28 cellular contexts compared by ENCODE assay signal in the genomic region with DNA sequence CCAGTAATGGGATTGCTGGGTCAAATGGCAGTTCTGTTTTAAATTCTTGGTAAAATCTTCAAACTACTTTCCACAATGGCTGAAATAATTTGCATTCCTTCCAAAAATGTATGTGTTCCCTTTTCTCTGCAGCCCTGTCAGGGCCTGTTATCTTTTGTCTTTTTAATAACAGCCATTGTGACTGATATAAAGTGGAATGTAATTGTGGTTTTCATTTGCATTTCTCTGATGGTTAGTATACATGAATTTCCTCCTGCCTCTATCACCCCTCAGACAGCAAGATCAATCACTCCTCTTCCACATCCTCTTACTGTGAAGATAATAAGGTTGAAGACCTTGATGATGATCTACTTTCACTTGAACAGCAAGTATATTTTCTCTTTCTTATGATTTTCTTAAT.
DNase-seq lines count a peak whose midpoint lies in the region; ATAC-seq and TF ChIP-seq lines count a peak whose summit lies in the region.
"Had no signal": no experiment of that assay in that cellular context is flagged by ENCODE, and none has a peak within 500 bp of the region (broad histone marks: within the 10 kb centered on the region; RNA-seq: fewer than 3 reads in every experiment).

No MANE protein-coding gene starts in this region.

- H3K36me3 ChIP-seq in A673 (ENCODE audit: insufficient read depth, low read length, poor library complexity, severe bottlenecking) (no peaks in the 10 kb centered on the region), HUES64 (ENCODE audit: insufficient read depth, low read length) (no peaks in the 10 kb centered on the region), OCI-LY7 (ENCODE audit: insufficient read depth, low read length) (no peaks in the 10 kb centered on the region)
- H3K36me3 ChIP-seq: left lung, SJSA1, spleen had no signal

- H3K4me3 ChIP-seq in A673 (ENCODE audit: low read depth, low read length, poor library complexity, severe bottlenecking) = no peak overlapping the region
- H3K4me3 ChIP-seq in HUES64 (ENCODE audit: low read length) = no peak overlapping the region
- H3K4me3 ChIP-seq in OCI-LY7 (ENCODE audit: low read depth, low read length, poor library complexity, severe bottlenecking) = no peak overlapping the region
- H3K4me3 ChIP-seq: A549, dorsolateral prefrontal cortex, GM12878, left lung, mucosa of descending colon, SJSA1, spleen had no signal

- no peak overlapping the region for H2AFZ ChIP-seq in OCI-LY7 (ENCODE audit: low read length)

- no peaks in the 10 kb centered on the region for H3K9me3 ChIP-seq in A673 (ENCODE audit: low read depth, low read length, poor library complexity, severe bottlenecking)
- no peaks in the 10 kb centered on the region for H3K9me3 ChIP-seq in HUES64 (ENCODE audit: insufficient read depth, low read depth, low read length)
- H3K9me3 ChIP-seq in OCI-LY7 (ENCODE audit: low read length) = no peaks in the 10 kb centered on the region
- H3K9me3 ChIP-seq: A549, left lung, mucosa of descending colon, SJSA1 had no signal

- peaks cover 28% of the 10 kb centered on the region for H3K4me1 Mint-ChIP-seq in WTC11

- H3K27ac ChIP-seq in A673 (ENCODE audit: low read depth, low read length, poor library complexity, severe bottlenecking) (no peak overlapping the region), HUES64 (ENCODE audit: low read depth, low read length) (peak overlapping the region; percentile 60; the same call in 1 of the 2 replicates), foreskin keratinocyte (no peak overlapping the region), OCI-LY7 (ENCODE audit: low read depth, low read length, poor library complexity, severe bottlenecking) (no peak overlapping the region)
- H3K27ac ChIP-seq: A549, dorsolateral prefrontal cortex, left lung, SJSA1, spleen had no signal

- no peaks in the 10 kb centered on the region for H3K79me2 ChIP-seq in OCI-LY7 (ENCODE audit: insufficient read depth, low read depth, low read length)

- H3K27ac Mint-ChIP-seq in WTC11 = peak overlapping the region; percentile 61; the same call in 1 of the 2 replicates
- H3K27ac Mint-ChIP-seq: activated naive CD4-positive, alpha-beta T cell treated with anti-CD3 and anti-CD28 coated beads, Interleukin-2, amount 50 U/mL, for 72 hours; T-helper 2 cell treated with Interferon-gamma antibody and Interleukin-4, amounts not matched to agents 5 μg/mL and 100 μg/mL, for 36 hours had no signal

- peak; percentile 32 for DNase-seq in A673 (ENCODE audit: low spot score)
- DNase-seq in WTC11 (ENCODE audit: low spot score) = no peak
- DNase-seq in foreskin keratinocyte = peak; percentile 71 to 87
- no peak for DNase-seq in OCI-LY7 (ENCODE audit: low spot score)
- DNase-seq: activated CD8-positive, alpha-beta memory T cell treated with anti-CD3 and anti-CD28 coated beads for 24 hours; C1 segment of cervical spinal cord; dorsolateral prefrontal cortex; erythroblast; GF-D8; KG1; left lung; mucosa of descending colon; NCI-H1048; NCI-H2081 treated with DMSO at 0.1 percent for 48 hours; NCI-H510A; spleen; stimulated activated CD8-positive, alpha-beta memory T cell treated with anti-CD3 and anti-CD28 coated beads, Interleukin-4, amount 100 ng/mL, for 48 hours had no signal

- CTCF ChIA-PET in A673 (lab: Charles Lee) = no interaction called here
- CTCF ChIA-PET in WTC11 (lab: Charles Lee) = no interaction called here
- CTCF ChIA-PET in OCI-LY7 (lab: Charles Lee; ENCODE audit: unreplicated experiment) = no interaction called here

- intact Hi-C loops in A673 (cut with micrococcal nuclease; ENCODE audit: unreplicated experiment) = no loop called here
- intact Hi-C loops in OCI-LY7 (cut with micrococcal nuclease; ENCODE audit: unreplicated experiment) = no loop called here

- H4K20me1 ChIP-seq in OCI-LY7 (ENCODE audit: insufficient read depth, low read length) = no peaks in the 10 kb centered on the region

- POLR2A ChIA-PET in A673 (lab: Charles Lee; ENCODE audit: low non-redundant PET) = no interaction called here
- POLR2A ChIA-PET in WTC11 (lab: Charles Lee) = no interaction called here
- POLR2A ChIA-PET in OCI-LY7 (lab: Charles Lee) = no interaction called here

- no peak overlapping the region for H3K4me3 Mint-ChIP-seq in WTC11
- H3K4me3 Mint-ChIP-seq: neural crest cell; T-helper 2 cell treated with Interferon-gamma antibody and Interleukin-4, amounts not matched to agents 5 μg/mL and 100 μg/mL, for 36 hours had no signal

- H3K27me3 ChIP-seq in A673 (replicated peaks; ENCODE audit: insufficient read depth, low read depth, low read length, poor library complexity) = no peaks in the 10 kb centered on the region
- H3K27me3 ChIP-seq in HUES64 (ENCODE audit: insufficient read depth, low read length) = no peaks in the 10 kb centered on the region
- no peaks in the 10 kb centered on the region for H3K27me3 ChIP-seq in foreskin keratinocyte
- H3K27me3 ChIP-seq: dorsolateral prefrontal cortex, left lung, SJSA1, spleen had no signal

- H3K9me2 ChIP-seq in OCI-LY7 (ENCODE audit: insufficient read depth, low read length) = no peaks in the 10 kb centered on the region

- H3K9ac ChIP-seq in HUES64 (ENCODE audit: low read depth, low read length) = no peak overlapping the region

- no peak overlapping the region for H3K4me2 ChIP-seq in OCI-LY7 (ENCODE audit: low read length)
- H3K4me2 ChIP-seq: A549 had no signal

- ATAC-seq in WTC11 (peak; percentile 46), foreskin keratinocyte (peak; percentile 99), HG03520 (IDR thresholded peaks at IDR 0.05; ENCODE audit: unreplicated experiment) (no peak), HG02840 (IDR thresholded peaks at IDR 0.05; ENCODE audit: low FRiP score, unreplicated experiment) (no peak), HG03342 (IDR thresholded peaks at IDR 0.05; ENCODE audit: unreplicated experiment) (no peak)
- ATAC-seq: A549; activated CD4-positive, CD25-positive, alpha-beta regulatory T cell treated with anti-CD3 and anti-CD28 coated beads, Interleukin-2, amount 50 U/mL, for 24 hours; activated naive CD4-positive, alpha-beta T cell treated with anti-CD3 and anti-CD28 coated beads, Interleukin-2, amount 50 U/mL, for 72 hours; GM12878; left lung; mucosa of descending colon had no signal

- H3K4me1 ChIP-seq in A673 (ENCODE audit: insufficient read depth, low read length, poor library complexity, severe bottlenecking) = no peaks in the 10 kb centered on the region
- H3K4me1 ChIP-seq in HUES64 (ENCODE audit: insufficient read depth, low read length) = peaks cover 6% of the 10 kb centered on the region
- peaks cover 7% of the 10 kb centered on the region for H3K4me1 ChIP-seq in foreskin keratinocyte
- H3K4me1 ChIP-seq in OCI-LY7 (ENCODE audit: insufficient read depth, low read length, poor library complexity, severe bottlenecking) = no peaks in the 10 kb centered on the region
- H3K4me1 ChIP-seq: A549, left lung, SJSA1, spleen had no signal

- H3K9me3 Mint-ChIP-seq in WTC11 = peaks cover 7% of the 10 kb centered on the region

- no peaks in the 10 kb centered on the region for H3K27me3 Mint-ChIP-seq in WTC11 (ENCODE audit: low read depth)

- BruUV-seq in A673 (replicated peaks; lab: Mats Ljungman, UMichigan) = no TSS peak
- no TSS peak for BruUV-seq in OCI-LY7 (replicated peaks; lab: Mats Ljungman, UMichigan)

- H3K36me3 Mint-ChIP-seq in WTC11 = peaks cover 6% of the 10 kb centered on the region
- H3K36me3 Mint-ChIP-seq: activated naive CD4-positive, alpha-beta T cell treated with anti-CD3 and anti-CD28 coated beads, Interleukin-2, amount 50 U/mL, for 72 hours had no signal

- TF ChIP-seq CTCF in A673 (conservative IDR thresholded peaks at IDR 0.05; ENCODE audit: low read depth, low read length) (no peak), WTC11 (IDR thresholded peaks at IDR 0.05) (no peak), foreskin keratinocyte (conservative IDR thresholded peaks at IDR 0.05) (no peak), OCI-LY7 (conservative IDR thresholded peaks at IDR 0.05; ENCODE audit: low read length) (no peak)

TF ChIP-seq in WTC11, 78 proteins besides CTCF, POLR2A, EP300 and RAD21:
- TF ChIP-seq SP1 (CRISPR knock-in tag; conservative IDR thresholded peaks at IDR 0.05) = no peak
- TF ChIP-seq FOXK1 (CRISPR knock-in tag; IDR thresholded peaks at IDR 0.05) = no peak
- TF ChIP-seq KAT7 (CRISPR knock-in tag; IDR thresholded peaks at IDR 0.05; ENCODE audit: borderline replicate concordance) = no peak
- TF ChIP-seq GABPB1 (CRISPR knock-in tag; IDR thresholded peaks at IDR 0.05) = no peak
- no peak for TF ChIP-seq SMAD3 (CRISPR knock-in tag; IDR thresholded peaks at IDR 0.05; ENCODE audit: borderline replicate concordance)
- no peak for TF ChIP-seq FOXP1 (CRISPR knock-in tag; IDR thresholded peaks at IDR 0.05; ENCODE audit: borderline replicate concordance)
- no peak for TF ChIP-seq EMX1 (CRISPR knock-in tag; IDR thresholded peaks at IDR 0.05)
- TF ChIP-seq, protein P1, sequence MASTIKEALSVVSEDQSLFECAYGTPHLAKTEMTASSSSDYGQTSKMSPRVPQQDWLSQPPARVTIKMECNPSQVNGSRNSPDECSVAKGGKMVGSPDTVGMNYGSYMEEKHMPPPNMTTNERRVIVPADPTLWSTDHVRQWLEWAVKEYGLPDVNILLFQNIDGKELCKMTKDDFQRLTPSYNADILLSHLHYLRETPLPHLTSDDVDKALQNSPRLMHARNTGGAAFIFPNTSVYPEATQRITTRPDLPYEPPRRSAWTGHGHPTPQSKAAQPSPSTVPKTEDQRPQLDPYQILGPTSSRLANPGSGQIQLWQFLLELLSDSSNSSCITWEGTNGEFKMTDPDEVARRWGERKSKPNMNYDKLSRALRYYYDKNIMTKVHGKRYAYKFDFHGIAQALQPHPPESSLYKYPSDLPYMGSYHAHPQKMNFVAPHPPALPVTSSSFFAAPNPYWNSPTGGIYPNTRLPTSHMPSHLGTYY (CRISPR knock-in tag; IDR thresholded peaks at IDR 0.05) = no peak
- TF ChIP-seq, protein P2, sequence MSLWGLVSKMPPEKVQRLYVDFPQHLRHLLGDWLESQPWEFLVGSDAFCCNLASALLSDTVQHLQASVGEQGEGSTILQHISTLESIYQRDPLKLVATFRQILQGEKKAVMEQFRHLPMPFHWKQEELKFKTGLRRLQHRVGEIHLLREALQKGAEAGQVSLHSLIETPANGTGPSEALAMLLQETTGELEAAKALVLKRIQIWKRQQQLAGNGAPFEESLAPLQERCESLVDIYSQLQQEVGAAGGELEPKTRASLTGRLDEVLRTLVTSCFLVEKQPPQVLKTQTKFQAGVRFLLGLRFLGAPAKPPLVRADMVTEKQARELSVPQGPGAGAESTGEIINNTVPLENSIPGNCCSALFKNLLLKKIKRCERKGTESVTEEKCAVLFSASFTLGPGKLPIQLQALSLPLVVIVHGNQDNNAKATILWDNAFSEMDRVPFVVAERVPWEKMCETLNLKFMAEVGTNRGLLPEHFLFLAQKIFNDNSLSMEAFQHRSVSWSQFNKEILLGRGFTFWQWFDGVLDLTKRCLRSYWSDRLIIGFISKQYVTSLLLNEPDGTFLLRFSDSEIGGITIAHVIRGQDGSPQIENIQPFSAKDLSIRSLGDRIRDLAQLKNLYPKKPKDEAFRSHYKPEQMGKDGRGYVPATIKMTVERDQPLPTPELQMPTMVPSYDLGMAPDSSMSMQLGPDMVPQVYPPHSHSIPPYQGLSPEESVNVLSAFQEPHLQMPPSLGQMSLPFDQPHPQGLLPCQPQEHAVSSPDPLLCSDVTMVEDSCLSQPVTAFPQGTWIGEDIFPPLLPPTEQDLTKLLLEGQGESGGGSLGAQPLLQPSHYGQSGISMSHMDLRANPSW (CRISPR knock-in tag; conservative IDR thresholded peaks at IDR 0.05; ENCODE audit: low read depth) = no peak

Comparison
In these comparisons a context has a peak if more than half of its experiments do, and no peak if none do; other contexts are left out.
1. DNase-seq: peak in A673 (single experiment) and foreskin keratinocyte (2 of 2); none in WTC11 (single experiment) and OCI-LY7 (single experiment).
2. ATAC-seq: peak in WTC11 (single experiment) and foreskin keratinocyte (single experiment); none in HG03520 (single experiment), HG02840 (single experiment) and HG03342 (single experiment).